ENCODE assay signal across 8 cellular contexts in the genomic region with DNA sequence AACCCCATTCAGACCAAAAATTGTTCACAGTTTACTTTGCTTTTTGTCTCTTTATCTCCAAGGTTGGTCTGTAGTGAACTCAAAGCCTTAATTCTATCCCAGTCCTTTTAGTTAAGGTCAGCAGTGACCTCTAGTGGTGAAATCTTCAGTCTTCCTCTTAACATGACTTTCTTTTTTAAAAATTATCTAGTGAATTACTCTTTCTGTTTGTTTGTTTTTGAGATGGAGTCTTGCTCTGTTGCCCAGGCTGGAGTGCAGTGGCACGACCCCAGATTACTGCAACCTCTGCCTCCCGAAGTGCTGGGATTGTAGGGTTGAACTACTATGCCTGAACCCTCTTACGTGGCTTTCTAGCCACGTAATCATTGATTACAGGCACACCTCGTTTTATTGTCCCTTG. TPM values are rescaled to one million over a fixed set of nuclear protein-coding genes. Genes with fewer than 3 reads are reported as not detected.
DNase-seq lines count a peak whose midpoint lies in the region; ATAC-seq and TF ChIP-seq lines count a peak whose summit lies in the region.

No MANE protein-coding gene starts in this region.

- H3K27ac Mint-ChIP-seq in naive B cell, result no peak overlapping the region

- H2AFZ ChIP-seq in SK-N-SH (ENCODE audit: low read depth), result no peak overlapping the region; the same call in 1 of the 2 replicates

- TF ChIP-seq CTCF in HFF-Myc (IDR thresholded peaks at IDR 0.05; ENCODE audit: low read depth, low read length, missing control alignments), result peak; percentile 54
- peak; percentile 82 for TF ChIP-seq CTCF in SK-N-SH (IDR thresholded peaks at IDR 0.05)

- H3K9me3 ChIP-seq in SK-N-SH, result no peaks in the 10 kb centered on the region

- CTCF ChIA-PET in SK-N-SH (lab: Yijun Ruan, JAX), result interaction anchor here (0.6 to 3.6 kb wide), 13 partner anchors 9 to 311 kb away, joined by 3 to 22 read pairs (median 3); no protein-coding TSS in a partner anchor

- peak; percentile 86 for TF ChIP-seq RAD21 in SK-N-SH (IDR thresholded peaks at IDR 0.05; ENCODE audit: low read length)

- H3K36me3 Mint-ChIP-seq in naive B cell, result no peaks in the 10 kb centered on the region

- H3K9me2 ChIP-seq in SK-N-SH, result no peaks in the 10 kb centered on the region

- H3K27ac ChIP-seq in SK-N-SH (ENCODE audit: low read depth in 2 of 2, low read length in 1 of 2) (no peak overlapping the region), epithelial cell of prostate (peak overlapping the region; percentile 19)

- no peaks in the 10 kb centered on the region for H3K4me1 ChIP-seq in SK-N-SH (ENCODE audit: control insufficient read depth in 1 of 2, insufficient read depth in 2 of 2, low read depth in 1 of 2, low read length in 1 of 2)

- H4K20me1 ChIP-seq in SK-N-SH (ENCODE audit: insufficient read depth), result no peaks in the 10 kb centered on the region

- H3K79me2 ChIP-seq in SK-N-SH (ENCODE audit: insufficient read depth), result no peaks in the 10 kb centered on the region

- no peaks in the 10 kb centered on the region for H3K27me3 ChIP-seq in SK-N-SH (ENCODE audit: insufficient read depth)

- no peak for TF ChIP-seq EP300 in SK-N-SH (IDR thresholded peaks at IDR 0.05; ENCODE audit: borderline replicate concordance in 1 of 2, low read depth in 1 of 2, low read length in 1 of 2)

- no peaks in the 10 kb centered on the region for H3K36me3 ChIP-seq in SK-N-SH (replicated peaks in 1 of 2; ENCODE audit: control insufficient read depth in 1 of 2, insufficient read depth in 2 of 2, low read length in 1 of 2)

- H3K4me1 Mint-ChIP-seq in naive B cell, result peaks cover 6 to 10% (median 9%) of the 10 kb centered on the region in 3 donors

- WGBS in SK-N-SH (ENCODE audit: low lambda C conversion rate), result 51% methylated on average over 5 of the region's 5 CpGs

- H3F3A ChIP-seq in SK-N-SH (replicated peaks; ENCODE audit: insufficient read depth), result no peaks in the 10 kb centered on the region

- POLR2A ChIA-PET in SK-N-SH (lab: Yijun Ruan, JAX), result no interaction called here

- H3K27me3 Mint-ChIP-seq in naive B cell, result no peaks in the 10 kb centered on the region

- no peak overlapping the region for H3K9ac ChIP-seq in SK-N-SH

- DNase-seq in 8988T (peak; percentile 58), EL (peak; percentile 72), HFF-Myc (ENCODE audit: extremely low read depth, low read depth) (peak; percentile 81), NCI-H1105 treated with DMSO at 0.1 percent for 48 hours (lab: John Stamatoyannopoulos, UW) (peak; percentile 51), SK-N-SH (peak; percentile 71), epithelial cell of prostate (ENCODE audit: low read depth, low spot score) (peak; percentile 24), naive B cell (peak; percentile 62), activated gamma-delta T cell treated with Interleukin-2 at 50 U/mL for 16 hours (no peak)

- peak overlapping the region in 1 of 8 donors; percentile 24 for H3K4me3 Mint-ChIP-seq in naive B cell

- no peaks in the 10 kb centered on the region for H3K9me3 Mint-ChIP-seq in naive B cell

- peak; percentile 73 to 80 for ATAC-seq in naive B cell (ENCODE audit: low read depth in 2 of 2)

- H3K4me3 ChIP-seq in HFF-Myc (replicated peaks; ENCODE audit: low read depth, low read length) (no peak overlapping the region), SK-N-SH (ENCODE audit: low read depth in 2 of 2, low read length in 1 of 2) (peak overlapping the region in 1 of 2 experiments; percentile 6; a peak in 1 of 4 replicates)

- H3K4me2 ChIP-seq in SK-N-SH, result no peak overlapping the region

TF ChIP-seq in SK-N-SH, 30 proteins besides CTCF, POLR2A, EP300 and RAD21:
- no peak for TF ChIP-seq GABPA (IDR thresholded peaks at IDR 0.05; ENCODE audit: low read depth)
- no peak for TF ChIP-seq MEF2A (IDR thresholded peaks at IDR 0.05; ENCODE audit: borderline replicate concordance, low read depth)
- no peak for TF ChIP-seq POLR2AphosphoS5 (IDR thresholded peaks at IDR 0.05; ENCODE audit: low read depth, low read length)
- no peak for TF ChIP-seq MAX (IDR thresholded peaks at IDR 0.05; ENCODE audit: low read depth)
- TF ChIP-seq SMC3 (IDR thresholded peaks at IDR 0.05; ENCODE audit: low read depth, low read length), result peak; percentile 51

RNA-seq across cellular contexts. Expression of gene ZNF487, which starts 25.0 kb away (rescaled TPM):
- 2.7 and 5.7 TPM in 2 replicates for polyA plus RNA-seq in SK-N-SH (2012; rRNA removed)
- 4.2 and 4.3 TPM in 2 replicates for polyA plus RNA-seq in SK-N-SH (2012; cell fraction: cytosol; rRNA removed)
- 5.0 and 6.6 TPM in 2 replicates for polyA plus RNA-seq in SK-N-SH (2012; cell fraction: nucleus; rRNA removed)
- 10 to 100 TPM in 2 of 6 donors, 1 to 10 TPM in 4; 5.6 to 18.3 (median 9.2) TPM for polyA plus RNA-seq in naive B cell (ENCODE audit: low read depth in 6 of 6)

RNA-seq across cellular contexts. Expression of gene HNRNPF, which starts 53.0 kb away (rescaled TPM):
- 195 and 217 TPM in 2 replicates for polyA plus RNA-seq in SK-N-SH (2012; rRNA removed)
- polyA plus RNA-seq in SK-N-SH (2012; cell fraction: cytosol; rRNA removed), result 185 and 227 TPM in 2 replicates
- 101 and 146 TPM in 2 replicates for polyA plus RNA-seq in SK-N-SH (2012; cell fraction: nucleus; rRNA removed)
- 100 to 1,000 TPM; 166 to 228 (median 215) TPM for polyA plus RNA-seq in naive B cell (ENCODE audit: low read depth in 6 of 6)
